In genomic region chr10:20013991-20014750, GRCh38 we compare ENCODE assay signal across 1 cellular context.
A peak's percentile ranks its signal among the peaks of the same experiment; 100 is the strongest.
TF ChIP-seq lines count a peak whose summit lies in the region.

No MANE protein-coding gene starts in this region.

TF ChIP-seq in HepG2, 621 proteins besides CTCF, POLR2A, EP300 and RAD21 (continued from another document):
- TF ChIP-seq ZNF580 (CRISPR knock-in tag; IDR thresholded peaks at IDR 0.05; ENCODE audit: borderline replicate concordance, low read depth), result no peak
- 0 out of 2 replicates have a peak, but pooled peaks have one; percentile 77 for TF ChIP-seq PCBP1 (IDR thresholded peaks at IDR 0.05; ENCODE audit: borderline replicate concordance, low read depth, low read length)
- TF ChIP-seq ZBTB34 (CRISPR knock-in tag; IDR thresholded peaks at IDR 0.05), result no peak
- no peak for TF ChIP-seq FOXP1 (IDR thresholded peaks at IDR 0.05)
- TF ChIP-seq FOXP1 (CRISPR knock-in tag; IDR thresholded peaks at IDR 0.05), result no peak
- no peak for TF ChIP-seq BORCS8-MEF2B (CRISPR knock-in tag; IDR thresholded peaks at IDR 0.05)
- TF ChIP-seq ZNF563 (CRISPR knock-in tag; IDR thresholded peaks at IDR 0.05), result no peak
- TF ChIP-seq ZBTB42 (CRISPR knock-in tag; IDR thresholded peaks at IDR 0.05), result no peak
- TF ChIP-seq HNRNPK (IDR thresholded peaks at IDR 0.05; ENCODE audit: low read depth, low read length, poor library complexity, severe bottlenecking), result peak; percentile 95
- no peak for TF ChIP-seq ZNF652 (CRISPR knock-in tag; IDR thresholded peaks at IDR 0.05; ENCODE audit: borderline replicate concordance, low read depth)
- TF ChIP-seq IRF1 (CRISPR knock-in tag; IDR thresholded peaks at IDR 0.05; ENCODE audit: low read depth), result no peak
